Comparison of ENCODE assay signal across 23 cellular contexts in the genomic region with DNA sequence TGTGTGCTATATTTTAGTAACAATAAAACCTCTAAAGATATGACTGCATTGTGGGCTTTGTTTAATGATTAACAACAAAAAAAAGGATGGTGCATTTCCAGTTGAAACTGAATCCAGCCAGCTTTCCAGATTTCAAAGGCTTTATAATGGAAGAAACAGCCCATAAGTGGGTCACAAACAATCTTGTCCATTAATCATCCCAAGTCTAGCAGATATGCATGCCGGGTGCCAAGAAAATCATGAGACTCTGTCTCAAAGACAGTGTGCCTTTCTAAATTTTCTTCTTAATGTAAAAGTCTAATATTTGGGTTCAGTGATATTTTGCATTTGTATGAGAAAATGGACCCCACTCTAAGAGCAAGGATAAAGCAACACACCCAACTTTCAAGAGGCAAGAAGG. TPM values are rescaled to one million over a fixed set of nuclear protein-coding genes. Genes with fewer than 3 reads are reported as not detected.
"Had no signal": no experiment of that assay in that cellular context is flagged by ENCODE, and none has a peak within 500 bp of the region (broad histone marks: within the 10 kb centered on the region; RNA-seq: fewer than 3 reads in every experiment).

No MANE protein-coding gene starts in this region.

- H3K9me3 ChIP-seq: colonic mucosa, left ventricle myocardium inferior, lower lobe of right lung, neutrophil, right atrium auricular region, sigmoid colon, thoracic aorta had no signal

- H3K27me3 ChIP-seq: colonic mucosa, neutrophil, right atrium auricular region, sigmoid colon had no signal

- DNase-seq: colonic mucosa; effector CD4-positive, alpha-beta T cell; endodermal cell; erythroblast; glutamatergic neuron; islet precursor cell; left ventricle myocardium inferior; lower lobe of right lung; mesenchymal stem cell; naive thymus-derived CD4-positive, alpha-beta T cell; posterior cingulate gyrus; sigmoid colon; stimulated activated CD4-positive, alpha-beta T cell treated with anti-CD3 and anti-CD28 coated beads, Interleukin-2, amount 100 ng/mL, for 24 hours; stimulated activated CD4-positive, alpha-beta T cell treated with anti-CD3 and anti-CD28 coated beads, Interleukin-4, amount 100 ng/mL, for 4 hours; stimulated activated naive B cell treated with anti-CD40 and anti-IgM and Interleukin-4, amounts not matched to agents 10 μg/mL and 1 μg/mL and 100 μg/mL, for 72 hours; stimulated activated naive CD8-positive, alpha-beta T cell treated with anti-CD3 and anti-CD28 coated beads, Interleukin-15, amount 100 ng/mL, for 72 hours; substantia nigra; trophoblast cell had no signal

- H3K4me3 ChIP-seq: colonic mucosa, left ventricle myocardium inferior, lower lobe of right lung, right atrium auricular region, sigmoid colon, skin epidermis, thoracic aorta had no signal

- H3K27ac ChIP-seq: colonic mucosa, left ventricle myocardium inferior, lower lobe of right lung, neutrophil, right atrium auricular region, sigmoid colon, skin epidermis, thoracic aorta had no signal

- H3K36me3 ChIP-seq: colonic mucosa, left ventricle myocardium inferior, lower lobe of right lung, neutrophil, right atrium auricular region, sigmoid colon, thoracic aorta had no signal

- ATAC-seq: lower lobe of right lung; naive thymus-derived CD4-positive, alpha-beta T cell; stimulated activated naive B cell treated with anti-CD40 and anti-IgM and Interleukin-4, amounts not matched to agents 10 μg/mL and 1 μg/mL and 100 μg/mL, for 72 hours; stimulated activated naive CD8-positive, alpha-beta T cell treated with anti-CD3 and anti-CD28 coated beads, Interleukin-15, amount 100 ng/mL, for 72 hours had no signal

- H3K4me1 ChIP-seq: colonic mucosa, left ventricle myocardium inferior, lower lobe of right lung, right atrium auricular region, sigmoid colon had no signal

RNA-seq across cellular contexts. Expression of a gene that starts 20.6 kb away (rescaled TPM):
- total RNA-seq: endothelial cell of umbilical vein, left ventricle myocardium inferior, right atrium auricular region, thoracic aorta had no signal
- polyA plus RNA-seq: endothelial cell of umbilical vein; naive thymus-derived CD4-positive, alpha-beta T cell had no signal
